ENCODE assay signal across 8 cellular contexts in the genomic region with DNA sequence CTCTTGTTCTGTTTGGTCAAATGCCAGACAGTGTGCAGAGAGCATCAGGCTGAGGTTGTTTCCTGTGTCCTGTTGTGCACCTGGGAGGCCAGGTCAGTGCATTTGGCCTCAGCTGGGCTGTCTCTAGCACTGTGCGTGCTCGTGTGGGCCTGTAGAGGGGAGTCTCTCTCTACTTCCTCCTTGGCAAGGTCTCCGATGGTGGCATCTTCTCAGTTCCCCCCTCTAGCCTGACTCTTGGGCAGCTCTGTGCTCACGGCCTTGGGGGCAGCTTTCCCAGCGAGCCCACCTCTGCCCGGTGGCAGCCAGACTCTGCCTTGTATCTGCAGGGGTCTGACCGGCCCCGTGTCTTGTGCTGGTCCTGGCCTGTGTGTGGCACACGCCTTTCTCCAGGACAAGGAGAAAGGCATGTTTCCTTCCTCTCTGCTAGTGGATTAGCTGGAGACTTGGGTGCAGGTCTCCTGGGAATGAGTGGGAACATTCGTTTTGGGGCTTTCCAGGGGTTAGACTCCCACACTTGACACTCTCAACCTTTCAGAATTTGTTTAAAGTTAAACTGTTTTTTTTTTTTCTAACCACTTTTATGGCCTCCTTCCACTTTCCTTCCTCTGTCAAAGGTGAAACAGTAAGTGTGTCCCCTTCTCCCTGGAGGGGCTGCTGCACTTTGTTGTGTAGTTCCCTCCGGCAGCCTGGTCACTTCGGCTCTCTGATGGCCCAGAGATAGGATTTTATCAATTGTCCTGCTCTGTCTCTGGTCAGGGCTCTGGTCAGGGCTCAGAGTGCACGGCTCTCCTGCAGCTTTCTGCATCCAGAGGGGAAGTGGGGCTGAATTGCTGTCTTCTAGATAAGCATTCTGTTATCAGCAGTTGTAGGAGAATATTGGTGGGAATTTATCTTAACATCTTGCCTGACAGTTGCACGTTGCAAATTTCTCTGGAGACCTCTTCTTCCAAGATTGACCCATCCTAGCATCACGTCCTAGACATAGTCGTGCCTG.
A peak's percentile ranks its signal among the peaks of the same experiment; 100 is the strongest.
DNase-seq lines count a peak whose midpoint lies in the region; ATAC-seq and TF ChIP-seq lines count a peak whose summit lies in the region.

No MANE protein-coding gene starts in this region.

- peaks cover 62% of the 10 kb centered on the region for H3K4me1 ChIP-seq in Karpas-422 (ENCODE audit: low read length)
- H3K4me1 ChIP-seq in neuronal stem cell (ENCODE audit: control insufficient read depth in 2 of 2, insufficient read depth in 1 of 2, low read depth in 1 of 2, low read length in 2 of 2): peaks cover 14 to 15% of the 10 kb centered on the region in 2 donors

- H3K9ac ChIP-seq in Karpas-422 (ENCODE audit: low read length) (peak overlapping the region; percentile 70), neuronal stem cell (ENCODE audit: low read depth, low read length, poor library complexity) (peak overlapping the region; percentile 54)

- ATAC-seq in GM21717 (IDR thresholded peaks at IDR 0.05; ENCODE audit: unreplicated experiment): peak; percentile 79

- no peak overlapping the region for H2BK12ac ChIP-seq in neuronal stem cell (ENCODE audit: low read length)

- H2BK120ac ChIP-seq in neuronal stem cell (ENCODE audit: low read depth, low read length): no peak overlapping the region

- no peak overlapping the region for H3K14ac ChIP-seq in neuronal stem cell (ENCODE audit: low read length)

- no peaks in the 10 kb centered on the region for H3K9me2 ChIP-seq in Karpas-422 (replicated peaks; ENCODE audit: insufficient read depth, low read length)

- H3K27me3 ChIP-seq in Karpas-422 (ENCODE audit: low read length) (no peaks in the 10 kb centered on the region), neuronal stem cell (ENCODE audit: control insufficient read depth in 3 of 3, insufficient read depth in 3 of 3, low read depth in 1 of 3, low read length in 3 of 3) (no peaks in the 10 kb centered on the region)

- H3K27ac ChIP-seq in Karpas-422 (ENCODE audit: low read length): peak overlapping the region; percentile 85
- H3K27ac ChIP-seq in neuronal stem cell (replicated peaks; ENCODE audit: low read length): no peak overlapping the region

- H3K4ac ChIP-seq in neuronal stem cell (ENCODE audit: low read length): no peak overlapping the region

- peaks cover 9% of the 10 kb centered on the region for H3K79me1 ChIP-seq in neuronal stem cell (ENCODE audit: low read depth, low read length)

- no peak overlapping the region for H4K8ac ChIP-seq in neuronal stem cell (ENCODE audit: low read depth, low read length)

- H3K18ac ChIP-seq in neuronal stem cell (ENCODE audit: low read length): peak overlapping the region; percentile 19

- no peak overlapping the region for H2BK15ac ChIP-seq in neuronal stem cell (ENCODE audit: low read length)

- no CpG with 5 or more reads among the region's 16 CpGs for WGBS in neuronal stem cell (ENCODE audit: extremely low coverage in 2 of 2, insufficient read length in 2 of 2, insufficient replicate concordance in 1 of 2), 2 donors

- H3K23ac ChIP-seq in neuronal stem cell (ENCODE audit: low read depth, low read length, poor library complexity): no peak overlapping the region

- TF ChIP-seq CTCF in GM13977 (IDR thresholded peaks at IDR 0.05; ENCODE audit: extremely low read depth, insufficient read depth, missing control alignments): peak; percentile 56
- TF ChIP-seq CTCF in choroid plexus epithelial cell (conservative IDR thresholded peaks at IDR 0.05; ENCODE audit: low read depth, low read length): peak; percentile 52

- no peak overlapping the region for H2AFZ ChIP-seq in Karpas-422 (ENCODE audit: low read length)
- H2AFZ ChIP-seq in neuronal stem cell (ENCODE audit: low read length): no peak overlapping the region

- no peak overlapping the region for H2AK5ac ChIP-seq in neuronal stem cell (ENCODE audit: low read depth, low read length)

- in situ Hi-C loops in GM13977 (cut with MboI; ENCODE audit: low pct_unique_long_range_greater_than_20kb, low sequenced_read_pairs, unreplicated experiment): no loop called here

- H3K9me3 ChIP-seq in Karpas-422 (ENCODE audit: low read length): no peaks in the 10 kb centered on the region
- H3K9me3 ChIP-seq in neuronal stem cell (replicated peaks in 1 of 2; ENCODE audit: control insufficient read depth in 2 of 2, insufficient read depth in 1 of 2, low read depth in 1 of 2, low read length in 2 of 2): no peaks in the 10 kb centered on the region

- peaks cover 88% of the 10 kb centered on the region for H3K79me2 ChIP-seq in Karpas-422 (ENCODE audit: low read length)

- H4K20me1 ChIP-seq in Karpas-422 (ENCODE audit: insufficient read depth, low read depth, low read length): no peaks in the 10 kb centered on the region

- H3K36me3 ChIP-seq in Karpas-422 (ENCODE audit: insufficient read depth, low read length): no peaks in the 10 kb centered on the region
- H3K36me3 ChIP-seq in neuronal stem cell (replicated peaks in 1 of 2; ENCODE audit: control insufficient read depth in 2 of 2, insufficient read depth in 2 of 2, low read length in 2 of 2): peaks cover 10 to 56% of the 10 kb centered on the region in 2 donors

- H4K91ac ChIP-seq in neuronal stem cell (ENCODE audit: low read depth, low read length, poor library complexity): no peak overlapping the region

- peak overlapping the region; percentile 65 for H3K4me2 ChIP-seq in Karpas-422 (ENCODE audit: low read depth, low read length, poor library complexity, severe bottlenecking)
- H3K4me2 ChIP-seq in neuronal stem cell (ENCODE audit: insufficient read depth, low read length, poor library complexity, severe bottlenecking): no peak overlapping the region

- H3K4me3 ChIP-seq in Karpas-422 (ENCODE audit: low read length) (peak overlapping the region; percentile 56), choroid plexus epithelial cell (ENCODE audit: low read depth, low read length) (no peak overlapping the region), neuronal stem cell (ENCODE audit: low read length in 2 of 2) (no peak overlapping the region)

- DNase-seq in GM13977 (ENCODE audit: low spot score): peak; percentile 71
- DNase-seq in Karpas-422: peak; percentile 83
- peak; percentile 67 for DNase-seq in choroid plexus epithelial cell (ENCODE audit: low read depth)
- no peak for DNase-seq in neuronal stem cell (ENCODE audit: low spot score)
- no peak for DNase-seq in NCI-H1092 (lab: John Stamatoyannopoulos, UW)
- DNase-seq in NK-92 treated with Interleukin-12 subunit alpha and Interleukin-12 subunit beta, amount 100 ng/mL, for 24 hours (lab: John Stamatoyannopoulos, UW): no peak
- DNase-seq in RKO (ENCODE audit: low spot score): no peak

- no peak overlapping the region for H2BK5ac ChIP-seq in neuronal stem cell (ENCODE audit: low read length)

Comparison
In these comparisons a context has a peak if more than half of its experiments do, and no peak if none do; other contexts are left out.
1. DNase-seq: peak in GM13977 (single experiment), Karpas-422 (single experiment) and choroid plexus epithelial cell (single experiment); none in neuronal stem cell (single experiment), NCI-H1092 (single experiment), NK-92 treated with Interleukin-12 subunit alpha and Interleukin-12 subunit beta, amount 100 ng/mL, for 24 hours (single experiment) and RKO (single experiment).